ENCODE assay signal across 24 cellular contexts in the genomic region with DNA sequence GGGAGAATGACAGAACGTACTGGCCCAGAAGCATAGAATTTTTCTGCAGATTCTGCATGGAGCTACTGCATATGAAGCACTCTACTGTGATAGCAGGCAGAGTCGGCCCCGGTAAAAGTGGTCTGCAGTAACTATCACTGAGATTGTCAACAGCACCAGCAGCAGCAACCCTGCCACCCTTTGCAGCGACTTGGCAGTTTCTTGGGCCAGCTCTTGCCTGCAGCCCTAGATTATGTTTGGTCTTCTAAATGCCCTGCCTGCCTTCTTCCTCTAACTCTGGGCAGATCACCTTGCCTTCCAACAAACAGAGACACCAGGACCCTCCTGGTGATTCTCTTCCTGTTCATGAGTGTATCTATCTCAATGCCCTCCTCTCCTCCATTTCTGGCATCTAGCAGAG.
"Had no signal": no experiment of that assay in that cellular context is flagged by ENCODE, and none has a peak within 500 bp of the region (broad histone marks: within the 10 kb centered on the region; RNA-seq: fewer than 3 reads in every experiment).

No MANE protein-coding gene starts in this region.

- H3K9me3 ChIP-seq: esophagus squamous epithelium, gastrocnemius medialis, heart right ventricle, left lung, lower lobe of right lung had no signal

- H3K4me3 Mint-ChIP-seq: dendritic cell treated with granulocyte-macrophage colony-stimulating factor and Interleukin-4, amounts not matched to agents 40 ng/mL and 50 ng/mL, for 4 days; effector memory CD8-positive, alpha-beta T cell; endodermal cell; mesothelial cell of epicardium had no signal

- ATAC-seq: effector memory CD8-positive, alpha-beta T cell; esophagus mucosa; gastrocnemius medialis; heart right ventricle; left cardiac atrium; left lung; left ventricle myocardium superior; lower lobe of right lung had no signal

- H3K27me3 ChIP-seq: esophagus squamous epithelium, gastrocnemius medialis, left lung had no signal

- H3K9me3 Mint-ChIP-seq: dendritic cell treated with granulocyte-macrophage colony-stimulating factor and Interleukin-4, amounts not matched to agents 40 ng/mL and 50 ng/mL, for 4 days; effector memory CD8-positive, alpha-beta T cell; endodermal cell; mesothelial cell of epicardium had no signal

- H3K4me1 Mint-ChIP-seq: mesothelial cell of epicardium had no signal

- H3K27ac Mint-ChIP-seq: dendritic cell treated with granulocyte-macrophage colony-stimulating factor and Interleukin-4, amounts not matched to agents 40 ng/mL and 50 ng/mL, for 4 days; effector memory CD8-positive, alpha-beta T cell; endodermal cell; mesothelial cell of epicardium had no signal

- FAIRE-seq: colon, islet of Langerhans, keratinocyte had no signal

- H3K27ac ChIP-seq: epithelial cell of prostate, esophagus squamous epithelium, gastrocnemius medialis, heart right ventricle, left lung, lower lobe of right lung had no signal

- DNase-seq: cortex of kidney; effector CD8-positive, alpha-beta T cell; effector memory CD8-positive, alpha-beta T cell; endodermal cell; erythroblast; esophagus squamous epithelium; foreskin fibroblast; foreskin melanocyte; gastrocnemius medialis; glutamatergic neuron; heart right ventricle; hippocampal formation; left cardiac atrium; left lung; left ventricle myocardium superior; lower lobe of right lung; mesenchymal stem cell had no signal

- H3K4me1 ChIP-seq: gastrocnemius medialis had no signal

- H3K36me3 ChIP-seq: esophagus squamous epithelium, gastrocnemius medialis, heart right ventricle, left lung, lower lobe of right lung had no signal

- H3K4me3 ChIP-seq: esophagus squamous epithelium, gastrocnemius medialis, heart right ventricle, left lung, lower lobe of right lung had no signal
